In genomic region chr12:123105427-123105826, GRCh38 we compare ENCODE assay signal across 11 cellular contexts. TPM values are rescaled to one million over a fixed set of nuclear protein-coding genes. Genes with fewer than 3 reads are reported as not detected.
A peak's percentile ranks its signal among the peaks of the same experiment; 100 is the strongest.
DNase-seq lines count a peak whose midpoint lies in the region; TF ChIP-seq lines count a peak whose summit lies in the region.
"Had no signal": no experiment of that assay in that cellular context is flagged by ENCODE, and none has a peak within 500 bp of the region (broad histone marks: within the 10 kb centered on the region; RNA-seq: fewer than 3 reads in every experiment).

No MANE protein-coding gene starts in this region.

- no peaks in the 10 kb centered on the region for H3F3A ChIP-seq in smooth muscle cell (ENCODE audit: low read depth)

- H3K9ac ChIP-seq in trophoblast cell (ENCODE audit: low read length) (no peak overlapping the region), smooth muscle cell (ENCODE audit: low read depth) (no peak overlapping the region)

- peaks cover 1% of the 10 kb centered on the region for H3K79me2 ChIP-seq in trophoblast cell (ENCODE audit: control insufficient read depth, insufficient read depth, low read length, poor library complexity)
- H3K79me2 ChIP-seq in smooth muscle cell (ENCODE audit: low read depth), result no peaks in the 10 kb centered on the region

- peaks cover 3% of the 10 kb centered on the region for H3K79me1 ChIP-seq in trophoblast cell (ENCODE audit: low read length)

- H4K20me1 ChIP-seq in smooth muscle cell (ENCODE audit: low read depth), result no peaks in the 10 kb centered on the region

- H3K23ac ChIP-seq in trophoblast cell (ENCODE audit: low read length), result no peak overlapping the region

- H2AFZ ChIP-seq in trophoblast cell (ENCODE audit: insufficient read depth, low read length, poor library complexity) (no peak overlapping the region), smooth muscle cell (ENCODE audit: low read depth) (no peak overlapping the region)

- H3K4me3 ChIP-seq in fibroblast of pulmonary artery (replicated peaks; ENCODE audit: low read depth, low read length), result no peak overlapping the region
- no peak overlapping the region for H3K4me3 ChIP-seq in trophoblast cell (ENCODE audit: low read depth, low read length)
- H3K4me3 ChIP-seq in smooth muscle cell, result no peak overlapping the region
- H3K4me3 ChIP-seq: A549, thoracic aorta had no signal

- H2BK5ac ChIP-seq in trophoblast cell (ENCODE audit: low read depth, low read length, poor library complexity), result no peak overlapping the region

- H3K18ac ChIP-seq in trophoblast cell (ENCODE audit: low read length), result no peak overlapping the region

- DNase-seq in NCI-H2196 (lab: John Stamatoyannopoulos, UW; ENCODE audit: unreplicated experiment) (peak; percentile 21), NCI-H2196 treated with DMSO at 0.1 percent for 48 hours (lab: John Stamatoyannopoulos, UW; ENCODE audit: unreplicated experiment) (no peak), NCI-H510A treated with DMSO at 0.1 percent for 48 hours (lab: John Stamatoyannopoulos, UW) (peak; percentile 95), fibroblast of pulmonary artery (ENCODE audit: low read depth) (peak; percentile 24), trophoblast cell (peak; percentile 99), smooth muscle cell (lab: John Stamatoyannopoulos, UW; ENCODE audit: unreplicated experiment) (no peak), cerebellar cortex (ENCODE audit: low spot score) (no peak), NCI-H1105 (lab: John Stamatoyannopoulos, UW) (no peak)

- H3K9me3 ChIP-seq in trophoblast cell (ENCODE audit: insufficient read depth, low read depth, low read length) (no peaks in the 10 kb centered on the region), smooth muscle cell (replicated peaks; ENCODE audit: low read depth) (no peaks in the 10 kb centered on the region)
- H3K9me3 ChIP-seq: A549, thoracic aorta had no signal

- peak overlapping the region; percentile 61 for H4K91ac ChIP-seq in trophoblast cell (ENCODE audit: low read depth, low read length)

- no peak overlapping the region for H2AK5ac ChIP-seq in trophoblast cell (ENCODE audit: low read length)

- H3K4me2 ChIP-seq in trophoblast cell (ENCODE audit: low read length) (no peak overlapping the region), smooth muscle cell (no peak overlapping the region)
- H3K4me2 ChIP-seq: A549 had no signal

- H2BK12ac ChIP-seq in trophoblast cell (ENCODE audit: low read length), result no peak overlapping the region

- no peak overlapping the region for H3K4ac ChIP-seq in trophoblast cell (ENCODE audit: low read depth, low read length)

- no peak for TF ChIP-seq CTCF in fibroblast of pulmonary artery (IDR thresholded peaks at IDR 0.05; ENCODE audit: low read length, missing control alignments)
- no peak for TF ChIP-seq CTCF in smooth muscle cell (IDR thresholded peaks at IDR 0.05; ENCODE audit: borderline replicate concordance, insufficient read depth, poor library complexity, severe bottlenecking)

- peak overlapping the region; percentile 65 for H3K14ac ChIP-seq in trophoblast cell (ENCODE audit: low read length)

- H4K12ac ChIP-seq in trophoblast cell (ENCODE audit: low read depth, low read length), result no peak overlapping the region

- H3K36me3 ChIP-seq in trophoblast cell (ENCODE audit: control insufficient read depth in 1 of 2, insufficient read depth in 2 of 2, low read length in 2 of 2), result no peaks in the 10 kb centered on the region
- H3K36me3 ChIP-seq in smooth muscle cell (ENCODE audit: low read depth), result no peaks in the 10 kb centered on the region
- H3K36me3 ChIP-seq: thoracic aorta had no signal

- no peak overlapping the region for H4K8ac ChIP-seq in trophoblast cell (ENCODE audit: low read depth, low read length)

- no peaks in the 10 kb centered on the region for H3K27me3 ChIP-seq in trophoblast cell (ENCODE audit: insufficient read depth, low read length)
- H3K27me3 ChIP-seq in smooth muscle cell (ENCODE audit: low read depth), result no peaks in the 10 kb centered on the region

- H3K4me1 ChIP-seq in trophoblast cell (ENCODE audit: control insufficient read depth in 1 of 2, insufficient read depth in 2 of 2, low read length in 2 of 2) (peaks cover 17 to 18% of the 10 kb centered on the region in 2 experiments), smooth muscle cell (ENCODE audit: low read depth) (peaks cover 3% of the 10 kb centered on the region)

- no CpG with 5 or more reads among the region's 9 CpGs for WGBS in trophoblast cell (ENCODE audit: extremely low coverage, insufficient coverage, insufficient read length)
- WGBS in smooth muscle cell (ENCODE audit: low lambda C conversion rate), result 89% methylated on average over 9 of the region's 9 CpGs

- no peak overlapping the region for H3K27ac ChIP-seq in trophoblast cell (ENCODE audit: low read depth, low read length)
- no peak overlapping the region for H3K27ac ChIP-seq in smooth muscle cell (ENCODE audit: low read depth)
- H3K27ac ChIP-seq: epithelial cell of prostate, thoracic aorta had no signal

- no peak overlapping the region for H2BK120ac ChIP-seq in trophoblast cell (ENCODE audit: insufficient read depth, low read length, poor library complexity)

RNA-seq across cellular contexts. Expression of gene PITPNM2, which starts 45.5 kb away (rescaled TPM):
- 4.4 and 4.5 TPM in 2 replicates for polyA plus RNA-seq in trophoblast cell (2013)
- total RNA-seq in smooth muscle cell, result 1.3 TPM in 2 replicates
- polyA plus RNA-seq in smooth muscle cell, result 1.7 and 2.0 TPM in 2 replicates

Comparison
In these comparisons a context has a peak if more than half of its experiments do, and no peak if none do; other contexts are left out.
1. DNase-seq: peak in NCI-H2196 (single experiment), NCI-H510A treated with DMSO at 0.1 percent for 48 hours (single experiment), fibroblast of pulmonary artery (single experiment) and trophoblast cell (2 of 2); none in NCI-H2196 treated with DMSO at 0.1 percent for 48 hours (single experiment), smooth muscle cell (single experiment), cerebellar cortex (single experiment) and NCI-H1105 (single experiment).